ENCODE assay signal across 8 cellular contexts in the genomic region with DNA sequence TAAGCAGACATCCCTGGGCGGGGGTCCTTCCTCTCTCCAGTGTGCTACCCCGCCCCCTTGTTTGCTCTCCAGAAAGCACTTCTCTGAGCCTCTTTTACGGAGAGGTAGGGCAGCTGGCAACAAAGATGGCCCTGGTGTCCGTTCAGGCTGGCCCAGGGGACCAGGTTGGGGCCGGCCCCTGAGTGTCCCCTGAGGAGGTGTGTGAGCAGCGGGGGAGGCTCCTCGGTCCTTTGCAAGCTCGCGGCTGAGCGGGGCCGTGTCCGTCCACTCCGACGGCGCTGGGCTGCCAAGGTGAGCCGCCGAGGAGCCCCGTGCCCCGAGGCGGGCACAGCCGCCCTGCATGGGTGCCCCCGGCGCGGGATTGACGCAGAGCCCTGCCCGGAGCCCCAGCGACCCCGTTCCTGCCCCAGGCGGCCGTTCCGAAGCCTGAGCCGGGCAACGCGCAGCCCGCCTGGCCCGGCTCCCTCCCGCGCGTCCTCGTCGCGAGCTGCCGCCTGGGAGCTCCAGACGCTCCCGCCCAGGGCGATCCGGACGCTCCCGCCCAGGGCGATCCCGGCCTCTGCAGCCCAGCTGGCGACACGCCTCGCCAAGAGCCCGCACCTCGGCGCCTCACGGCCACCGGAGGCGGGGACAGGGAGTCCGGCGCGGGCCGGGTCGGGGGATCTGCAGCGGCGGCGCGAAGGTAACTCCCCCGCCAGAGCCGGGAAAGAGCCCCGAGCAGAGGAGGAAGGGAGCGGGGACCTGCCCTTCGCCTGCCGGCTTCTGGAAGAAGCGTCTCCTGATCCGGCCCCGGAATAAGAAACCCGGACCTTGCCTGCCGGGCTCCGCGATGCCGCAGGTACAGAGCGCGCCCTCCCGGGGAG. TPM values are rescaled to one million over a fixed set of nuclear protein-coding genes. Genes with fewer than 3 reads are reported as not detected.
A peak's percentile ranks its signal among the peaks of the same experiment; 100 is the strongest.
DNase-seq lines count a peak whose midpoint lies in the region; ATAC-seq and TF ChIP-seq lines count a peak whose summit lies in the region.

Gene PROKR1, plus strand, starts transcription at position 569 of the 863 bp plus-strand sequence. CDS start 2,243 bp downstream, outside the sequence.

- H3K27ac Mint-ChIP-seq in endodermal cell = no peak within 1 kb of the TSS

- WGBS in endodermal cell (ENCODE audit: insufficient coverage in 1 of 2, insufficient read length in 1 of 2), 2 experiments = 0% methylated on average over 11 to 86 of the region's 86 CpGs

- H3K4me3 Mint-ChIP-seq in endodermal cell = peak within 1 kb of the TSS; percentile 70

- H3K9ac ChIP-seq in endodermal cell (ENCODE audit: extremely low read depth, low read length, poor library complexity, severe bottlenecking) (peak within 1 kb of the TSS; percentile 36), mucosa of rectum (ENCODE audit: low read depth in 1 of 2, low read length in 2 of 2) (peak within 1 kb of the TSS in 1 of 2 donors; percentile 47)

- H3K27ac ChIP-seq in endodermal cell (ENCODE audit: low read depth, low read length) = no peak within 1 kb of the TSS
- H3K27ac ChIP-seq in mucosa of rectum (ENCODE audit: low read depth in 2 of 2, low read length in 2 of 2) = no peak within 1 kb of the TSS
- no peak within 1 kb of the TSS for H3K27ac ChIP-seq in vagina

- peaks cover 9% of the 10 kb centered on the region for H3K36me3 Mint-ChIP-seq in endodermal cell (ENCODE audit: low read depth)

- H3K9me3 Mint-ChIP-seq in endodermal cell = no peaks in the 10 kb centered on the region

- no peaks in the 10 kb centered on the region for H3K36me3 ChIP-seq in endodermal cell (ENCODE audit: control insufficient read depth, insufficient read depth, low read length)
- no peaks in the 10 kb centered on the region for H3K36me3 ChIP-seq in mucosa of rectum (ENCODE audit: control insufficient read depth in 2 of 2, insufficient read depth in 2 of 2, low read length in 2 of 2)
- H3K36me3 ChIP-seq in vagina = no peaks in the 10 kb centered on the region

- intact Hi-C loops in vagina (cut with DNase I) = no loop called here

- H3K4me1 ChIP-seq in endodermal cell (ENCODE audit: control insufficient read depth, insufficient read depth, low read length) (no peaks in the 10 kb centered on the region), mucosa of rectum (ENCODE audit: control insufficient read depth in 2 of 2, insufficient read depth in 2 of 2, low read length in 2 of 2) (peaks cover 0 to 5% of the 10 kb centered on the region in 2 donors), vagina (peaks cover 15% of the 10 kb centered on the region)

- no peaks in the 10 kb centered on the region for H3K9me3 ChIP-seq in endodermal cell (ENCODE audit: control insufficient read depth, low read length)
- H3K9me3 ChIP-seq in mucosa of rectum (ENCODE audit: control insufficient read depth in 2 of 2, low read length in 2 of 2) = no peaks in the 10 kb centered on the region
- H3K9me3 ChIP-seq in vagina = no peaks in the 10 kb centered on the region

- TF ChIP-seq POLR2A in vagina (IDR thresholded peaks at IDR 0.05) = no peak

- H3K27me3 ChIP-seq in endodermal cell (ENCODE audit: control insufficient read depth, insufficient read depth, low read length, poor library complexity, severe bottlenecking) (peaks cover 26% of the 10 kb centered on the region), mucosa of rectum (ENCODE audit: control insufficient read depth in 2 of 2, insufficient read depth in 2 of 2, low read length in 2 of 2) (peaks cover 17 to 26% of the 10 kb centered on the region in 2 donors), vagina (no peaks in the 10 kb centered on the region)

- DNase-seq in activated T-cell treated with anti-CD3 and anti-CD28 coated beads, Interleukin-2, amount 50 U/mL, for 1 hour = peak; percentile 21
- DNase-seq in activated T-cell treated with anti-CD3 and anti-CD28 coated beads for 4 hours (no peak), RPMI7951 (ENCODE audit: low read depth) (peak; percentile 15), endodermal cell (peak; percentile 88), vagina (ENCODE audit: extremely low spot score in 2 of 2) (no peak), GM19238 (ENCODE audit: insufficient read length, low spot score) (no peak)

- peaks cover 41% of the 10 kb centered on the region for H3K27me3 Mint-ChIP-seq in endodermal cell (ENCODE audit: insufficient read depth)

- peak within 1 kb of the TSS; percentile 79 for H3K4me3 ChIP-seq in endodermal cell (ENCODE audit: low read length)
- peak within 1 kb of the TSS; percentile 41 to 60 for H3K4me3 ChIP-seq in mucosa of rectum (ENCODE audit: low read length in 2 of 2)
- peak within 1 kb of the TSS; percentile 41 to 55 for H3K4me3 ChIP-seq in vagina

- peaks cover 8% of the 10 kb centered on the region for H3K4me1 Mint-ChIP-seq in endodermal cell

- no peak for TF ChIP-seq CTCF in endodermal cell (conservative IDR thresholded peaks at IDR 0.05)
- TF ChIP-seq CTCF in vagina (IDR thresholded peaks at IDR 0.05) = no peak

- no peak for ATAC-seq in HG02885 (IDR thresholded peaks at IDR 0.05; ENCODE audit: poor library complexity, unreplicated experiment)

RNA-seq across cellular contexts. Expression of gene PROKR1, which starts in this region (rescaled TPM):
- not detected in 2 replicates for total RNA-seq in RPMI7951 (2014; rRNA removed; shearing (Covaris generic))
- total RNA-seq in endodermal cell = 1 to 10 TPM; 2.9 to 4.4 TPM
- polyA plus RNA-seq in endodermal cell (2013, experiment 1 of 2) = 0.64 TPM
- polyA plus RNA-seq in endodermal cell (2013, experiment 2 of 2) = 0.46 TPM
- not detected for total RNA-seq in vagina

Comparison
In these comparisons a context has a peak if more than half of its experiments do, and no peak if none do; other contexts are left out.
1. DNase-seq: peak in activated T-cell treated with anti-CD3 and anti-CD28 coated beads, Interleukin-2, amount 50 U/mL, for 1 hour (single experiment) and endodermal cell (single experiment); none in activated T-cell treated with anti-CD3 and anti-CD28 coated beads for 4 hours (single experiment), vagina (0 of 2) and GM19238 (single experiment).
2. Peak in DNase-seq in RPMI7951; RNA of the gene not detected or under 1 TPM.
3. Peak in every context shown above with its lines, with median percentiles within 50 percentile points of each other: H3K4me3 ChIP-seq.